In genomic region chr2:235049719-235050118, GRCh38 we compare ENCODE assay signal across 1 cellular context.
TF ChIP-seq lines count a peak whose summit lies in the region.

No MANE protein-coding gene starts in this region.

TF ChIP-seq in IMR-90, 13 proteins besides CTCF, POLR2A, EP300 and RAD21 (continued from another document):
- TF ChIP-seq ELK1 (IDR thresholded peaks at IDR 0.05; ENCODE audit: borderline replicate concordance, low read depth, low read length): no peak
